Comparison of ENCODE assay signal across 10 cellular contexts in genomic region chr12:47868552-47869031, GRCh38. TPM values are rescaled to one million over a fixed set of nuclear protein-coding genes. Genes with fewer than 3 reads are reported as not detected.
A peak's percentile ranks its signal among the peaks of the same experiment; 100 is the strongest.
DNase-seq lines count a peak whose midpoint lies in the region; ATAC-seq and TF ChIP-seq lines count a peak whose summit lies in the region.
"Had no signal": no experiment of that assay in that cellular context is flagged by ENCODE, and none has a peak within 500 bp of the region (broad histone marks: within the 10 kb centered on the region; RNA-seq: fewer than 3 reads in every experiment).

No MANE protein-coding gene starts in this region.

- TF ChIP-seq POLR2A in esophagus muscularis mucosa (IDR thresholded peaks at IDR 0.05; ENCODE audit: low read depth) (no peak), prostate gland (IDR thresholded peaks at IDR 0.05) (no peak)

- H3K9me3 ChIP-seq in esophagus muscularis mucosa: no peaks in the 10 kb centered on the region
- no peaks in the 10 kb centered on the region for H3K9me3 ChIP-seq in prostate gland

- H3K4me3 ChIP-seq in esophagus muscularis mucosa (no peak overlapping the region), prostate gland (no peak overlapping the region)

- no peaks in the 10 kb centered on the region for H3K9me3 Mint-ChIP-seq in stimulated activated naive CD8-positive, alpha-beta T cell treated with anti-CD3 and anti-CD28 coated beads, Interleukin-15, Interleukin-2, amounts not matched to agents 100 ng/mL and 50 ng/mL, for 24 hours

- no peak for ATAC-seq in stimulated activated naive CD8-positive, alpha-beta T cell treated with anti-CD3 and anti-CD28 coated beads, Interleukin-15, Interleukin-2, amounts not matched to agents 100 U/mL and 50 U/mL, for 24 hours
- ATAC-seq in HG03039 (IDR thresholded peaks at IDR 0.05; ENCODE audit: unreplicated experiment): peak; percentile 66

- H3K27me3 ChIP-seq in esophagus muscularis mucosa (no peaks in the 10 kb centered on the region), prostate gland (replicated peaks; ENCODE audit: insufficient read depth) (no peaks in the 10 kb centered on the region)

- DNase-seq in stimulated activated naive CD8-positive, alpha-beta T cell treated with anti-CD3 and anti-CD28 coated beads, Interleukin-15, Interleukin-2, amounts not matched to agents 100 U/mL and 50 U/mL, for 24 hours: no peak
- peak; percentile 46 for DNase-seq in RPMI8226
- DNase-seq in esophagus muscularis mucosa (ENCODE audit: extremely low spot score): no peak
- DNase-seq in hypothalamus (lab: John Stamatoyannopoulos, UW): no peak
- DNase-seq in AG08396 (ENCODE audit: low spot score): no peak
- no peak for DNase-seq in prostate gland (ENCODE audit: low spot score)
- DNase-seq: central memory CD4-positive, alpha-beta T cell; T-helper 9 cell had no signal

- H3K4me1 Mint-ChIP-seq in stimulated activated naive CD8-positive, alpha-beta T cell treated with anti-CD3 and anti-CD28 coated beads, Interleukin-15, Interleukin-2, amounts not matched to agents 100 ng/mL and 50 ng/mL, for 24 hours (ENCODE audit: low read depth): peaks cover 70% of the 10 kb centered on the region

- H3K4me1 ChIP-seq in esophagus muscularis mucosa: peaks cover 12 to 13% (median 13%) of the 10 kb centered on the region in 4 donors
- no peaks in the 10 kb centered on the region for H3K4me1 ChIP-seq in prostate gland (replicated peaks)

- H3K27ac Mint-ChIP-seq in stimulated activated naive CD8-positive, alpha-beta T cell treated with anti-CD3 and anti-CD28 coated beads, Interleukin-15, Interleukin-2, amounts not matched to agents 100 ng/mL and 50 ng/mL, for 24 hours: peak overlapping the region; percentile 96

- no peaks in the 10 kb centered on the region for H3K36me3 ChIP-seq in esophagus muscularis mucosa
- H3K36me3 ChIP-seq in prostate gland: no peaks in the 10 kb centered on the region

- intact Hi-C loops in esophagus muscularis mucosa (cut with DNase I): no loop called here
- intact Hi-C loops in prostate gland (cut with DNase I): no loop called here

- peak overlapping the region; percentile 30 for H3K4me3 Mint-ChIP-seq in stimulated activated naive CD8-positive, alpha-beta T cell treated with anti-CD3 and anti-CD28 coated beads, Interleukin-15, Interleukin-2, amounts not matched to agents 100 ng/mL and 50 ng/mL, for 24 hours

- H3K36me3 Mint-ChIP-seq in stimulated activated naive CD8-positive, alpha-beta T cell treated with anti-CD3 and anti-CD28 coated beads, Interleukin-15, Interleukin-2, amounts not matched to agents 100 ng/mL and 50 ng/mL, for 24 hours (ENCODE audit: low read depth): peaks cover 79% of the 10 kb centered on the region

- H3K27me3 Mint-ChIP-seq in stimulated activated naive CD8-positive, alpha-beta T cell treated with anti-CD3 and anti-CD28 coated beads, Interleukin-15, Interleukin-2, amounts not matched to agents 100 ng/mL and 50 ng/mL, for 24 hours: no peaks in the 10 kb centered on the region

- TF ChIP-seq CTCF in esophagus muscularis mucosa (IDR thresholded peaks at IDR 0.05) (no peak), prostate gland (IDR thresholded peaks at IDR 0.05) (no peak)

- H3K27ac ChIP-seq in esophagus muscularis mucosa (replicated peaks in 1 of 4) (no peak overlapping the region), prostate gland (no peak overlapping the region)

- no peak for TF ChIP-seq EP300 in esophagus muscularis mucosa (IDR thresholded peaks at IDR 0.05)

- WGBS in esophagus muscularis mucosa: 79% methylated on average over 8 of the region's 8 CpGs
- 83% methylated on average over 8 of the region's 8 CpGs for WGBS in prostate gland

RNA-seq across cellular contexts. Expression of gene VDR, which starts 36.2 kb away (rescaled TPM):
- total RNA-seq in esophagus muscularis mucosa (1 to 10 TPM in 3 of 4 donors, under 1 TPM in 1; 0.42 to 2.8 (median 2.1) TPM), prostate gland (1 to 10 TPM; 3.4 to 4.3 TPM)

RNA-seq across cellular contexts. Expression of gene HDAC7, which starts 48.9 kb away (rescaled TPM):
- 100 to 1,000 TPM in 1 of 4 donors, 10 to 100 TPM in 3; 58.3 to 105 (median 82.5) TPM for total RNA-seq in esophagus muscularis mucosa
- total RNA-seq in prostate gland: 10 to 100 TPM; 39.5 to 67.7 TPM
